Comparison of ENCODE assay signal across 8 cellular contexts in the genomic region with DNA sequence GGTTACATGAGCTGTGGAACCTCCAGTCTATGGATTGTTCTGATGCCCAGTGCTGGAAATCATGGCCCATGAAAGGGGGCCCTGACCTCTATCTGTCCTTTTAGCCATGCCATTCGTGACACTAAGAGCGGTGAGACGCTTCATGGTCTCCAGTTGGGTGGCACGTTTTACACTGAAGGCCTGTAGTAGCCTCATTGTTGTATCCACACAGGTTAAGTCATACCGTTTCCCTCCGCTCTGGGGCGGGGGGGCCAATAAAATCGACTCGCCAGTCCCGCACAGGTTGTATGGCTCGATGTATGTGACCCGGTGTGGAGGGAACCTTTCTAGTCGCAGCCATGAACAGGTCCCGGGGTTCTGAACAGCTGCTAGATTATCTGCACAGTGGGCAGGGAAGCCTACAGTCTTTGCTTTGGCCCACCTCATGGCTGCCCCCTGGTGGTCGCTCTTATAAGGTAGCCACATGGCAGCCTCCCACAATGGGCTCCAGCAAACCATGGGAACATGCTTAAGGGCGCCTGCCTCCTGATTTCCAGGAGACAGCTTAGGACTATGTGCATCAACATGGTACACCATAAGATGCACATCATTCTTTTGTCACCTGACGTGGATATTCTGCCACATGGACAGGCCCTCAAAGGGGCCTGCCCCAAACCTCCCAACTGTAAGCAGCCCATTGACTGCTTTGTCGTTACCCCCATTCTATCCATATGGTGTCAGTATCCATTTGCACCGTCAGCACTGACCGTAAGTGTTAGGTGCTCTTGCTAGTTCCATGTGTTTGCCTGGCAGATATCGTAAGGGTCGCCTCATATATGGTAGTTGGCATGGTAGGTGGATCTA. TPM values are rescaled to one million over a fixed set of nuclear protein-coding genes. Genes with fewer than 3 reads are reported as not detected.
A peak's percentile ranks its signal among the peaks of the same experiment; 100 is the strongest.
DNase-seq lines count a peak whose midpoint lies in the region; ATAC-seq and TF ChIP-seq lines count a peak whose summit lies in the region.

No MANE protein-coding gene starts in this region.

- H3K27me3 ChIP-seq in PC-3 (ENCODE audit: low read length) = no peaks in the 10 kb centered on the region

- no peaks in the 10 kb centered on the region for H3K4me1 ChIP-seq in PC-3 (ENCODE audit: insufficient read depth, low read length)

- H3K79me2 ChIP-seq in PC-3 (ENCODE audit: low read length) = no peaks in the 10 kb centered on the region

- H4K20me1 ChIP-seq in PC-3 (ENCODE audit: low read length) = no peaks in the 10 kb centered on the region

- H3K4me3 ChIP-seq in AG09309 (ENCODE audit: control insufficient read depth, low read depth, low read length) = no peak overlapping the region
- H3K4me3 ChIP-seq in PC-3 (ENCODE audit: low read length) = no peak overlapping the region
- H3K4me3 ChIP-seq in fibroblast of mammary gland (ENCODE audit: control insufficient read depth, low read depth, low read length) = no peak overlapping the region

- H3K27ac Mint-ChIP-seq in nephron progenitor cell = no peak overlapping the region

- POLR2A ChIA-PET in PC-3 (lab: Charles Lee; ENCODE audit: unreplicated experiment) = no interaction called here

- peak; percentile 92 for TF ChIP-seq CTCF in AG09309 (IDR thresholded peaks at IDR 0.05; ENCODE audit: control insufficient read depth, insufficient read depth, low read depth, low read length, missing control alignments)
- TF ChIP-seq CTCF in PC-3 (conservative IDR thresholded peaks at IDR 0.05; ENCODE audit: low read depth, low read length) = peak; percentile 74
- TF ChIP-seq CTCF in fibroblast of mammary gland (conservative IDR thresholded peaks at IDR 0.05; ENCODE audit: control insufficient read depth, insufficient read depth, low read depth, low read length) = peak; percentile 87
- TF ChIP-seq CTCF in nephron progenitor cell (IDR thresholded peaks at IDR 0.05) = peak; percentile 86

- H2AFZ ChIP-seq in PC-3 (ENCODE audit: low read length) = no peak overlapping the region

- DNase-seq in AG09309 (ENCODE audit: low read depth) (no peak), GOT3 (lab: John Stamatoyannopoulos, UW) (peak; percentile 31), PC-3 (peak; percentile 55), fibroblast of mammary gland (ENCODE audit: low read depth) (peak; percentile 63), nephron progenitor cell (peak; percentile 84)
- peak; percentile 90 for DNase-seq in activated T-cell treated with anti-CD3 and anti-CD28 coated beads, Interleukin-2, amount 50 U/mL, for 4 hours
- DNase-seq in stimulated activated naive CD4-positive, alpha-beta T cell treated with Interleukin-2 at 50 U/mL for 16 hours (lab: John Stamatoyannopoulos, UW) = peak; percentile 77

- BruUV-seq in PC-3 (replicated peaks; lab: Mats Ljungman, UMichigan) = no TSS peak

- no peak overlapping the region for H3K4me2 ChIP-seq in PC-3 (ENCODE audit: low read length)

- H3K27me3 Mint-ChIP-seq in activated T-cell treated with anti-CD3 and anti-CD28 coated beads, Interleukin-2, amount 50 U/mL, for 4 hours (ENCODE audit: low read depth) = no peaks in the 10 kb centered on the region
- H3K27me3 Mint-ChIP-seq in nephron progenitor cell (ENCODE audit: low read depth, poor library complexity) = peaks cover 8% of the 10 kb centered on the region

- H3F3A ChIP-seq in PC-3 (ENCODE audit: low read length, unreplicated experiment) = no peaks in the 10 kb centered on the region

- intact Hi-C loops in PC-3 (cut with micrococcal nuclease) = loop anchor here (1.0 kb wide), 1 partner anchor 35 kb away; no protein-coding TSS in a partner anchor

- H3K36me3 Mint-ChIP-seq in activated T-cell treated with anti-CD3 and anti-CD28 coated beads, Interleukin-2, amount 50 U/mL, for 4 hours (ENCODE audit: insufficient read depth) = no peaks in the 10 kb centered on the region
- H3K36me3 Mint-ChIP-seq in nephron progenitor cell (ENCODE audit: low read depth) = no peaks in the 10 kb centered on the region

- no peaks in the 10 kb centered on the region for H3K36me3 ChIP-seq in PC-3 (ENCODE audit: low read depth, low read length)

- H3K9me3 ChIP-seq in PC-3 (ENCODE audit: low read length) = no peaks in the 10 kb centered on the region

- no peaks in the 10 kb centered on the region for H3K9me3 Mint-ChIP-seq in activated T-cell treated with anti-CD3 and anti-CD28 coated beads, Interleukin-2, amount 50 U/mL, for 4 hours
- no peaks in the 10 kb centered on the region for H3K9me3 Mint-ChIP-seq in nephron progenitor cell

- no peak overlapping the region for H3K27ac ChIP-seq in PC-3 (ENCODE audit: low read length)

- peaks cover 3% of the 10 kb centered on the region for H3K4me1 Mint-ChIP-seq in activated T-cell treated with anti-CD3 and anti-CD28 coated beads, Interleukin-2, amount 50 U/mL, for 4 hours (ENCODE audit: low read depth)
- H3K4me1 Mint-ChIP-seq in nephron progenitor cell = peaks cover 12% of the 10 kb centered on the region

- no peak overlapping the region for H3K4me3 Mint-ChIP-seq in activated T-cell treated with anti-CD3 and anti-CD28 coated beads, Interleukin-2, amount 50 U/mL, for 4 hours
- H3K4me3 Mint-ChIP-seq in nephron progenitor cell = no peak overlapping the region

- H3K9ac ChIP-seq in PC-3 (ENCODE audit: low read length) = no peak overlapping the region

- peak; percentile 80 for ATAC-seq in PC-3
- peak; percentile 96 to 98 for ATAC-seq in activated T-cell treated with anti-CD3 and anti-CD28 coated beads, Interleukin-2, amount 50 U/mL, for 4 hours
- ATAC-seq in HG03439 (IDR thresholded peaks at IDR 0.05; ENCODE audit: unreplicated experiment) = no peak

- no peaks in the 10 kb centered on the region for H3K9me2 ChIP-seq in PC-3 (replicated peaks; ENCODE audit: low read length)

- CTCF ChIA-PET in PC-3 (lab: Charles Lee) = interaction anchor here (0.6 kb wide), 1 partner anchor 818 kb away, joined by 3 read pairs; no protein-coding TSS in a partner anchor

RNA-seq across cellular contexts. Expression of a gene that starts 19.7 kb away (rescaled TPM):
- total RNA-seq in PC-3 (2014; rRNA removed) = 0.23 TPM in 1 of 2 replicates, not detected in the other
- total RNA-seq in activated T-cell treated with anti-CD3 and anti-CD28 coated beads, Interleukin-2, amount 50 U/mL, for 4 hours = 10 to 100 TPM; 14.4 to 17.7 (median 15.5) TPM

RNA-seq across cellular contexts. Expression of a gene that starts 21.4 kb away (rescaled TPM):
- 0.04 TPM in 1 of 2 replicates, not detected in the other for total RNA-seq in PC-3 (2014; rRNA removed)
- under 1 TPM in 1 of 3 donors, not detected in 2; 0.27 TPM for total RNA-seq in activated T-cell treated with anti-CD3 and anti-CD28 coated beads, Interleukin-2, amount 50 U/mL, for 4 hours

RNA-seq across cellular contexts. Expression of a gene that starts 59.1 kb away (rescaled TPM):
- 9.7 and 15.7 TPM in 2 replicates for total RNA-seq in PC-3 (2014; rRNA removed)
- total RNA-seq in activated T-cell treated with anti-CD3 and anti-CD28 coated beads, Interleukin-2, amount 50 U/mL, for 4 hours = 100 to 1,000 TPM in 2 of 3 donors, 10 to 100 TPM in 1; 99.6 to 117 (median 106) TPM

Comparison
In these comparisons a context has a peak if more than half of its experiments do, and no peak if none do; other contexts are left out.
1. RNA of a gene that starts 19.7 kb away (total RNA-seq): 14.4 to 17.7 TPM in activated T-cell treated with anti-CD3 and anti-CD28 coated beads, Interleukin-2, amount 50 U/mL, for 4 hours; 0.23 TPM in PC-3; every median in the first group is over 10 times any median in the second.
2. Peak in every context shown above with its lines, with median percentiles within 50 percentile points of each other: CTCF ChIP-seq.